Comparison of ENCODE assay signal across 22 cellular contexts in the genomic region with DNA sequence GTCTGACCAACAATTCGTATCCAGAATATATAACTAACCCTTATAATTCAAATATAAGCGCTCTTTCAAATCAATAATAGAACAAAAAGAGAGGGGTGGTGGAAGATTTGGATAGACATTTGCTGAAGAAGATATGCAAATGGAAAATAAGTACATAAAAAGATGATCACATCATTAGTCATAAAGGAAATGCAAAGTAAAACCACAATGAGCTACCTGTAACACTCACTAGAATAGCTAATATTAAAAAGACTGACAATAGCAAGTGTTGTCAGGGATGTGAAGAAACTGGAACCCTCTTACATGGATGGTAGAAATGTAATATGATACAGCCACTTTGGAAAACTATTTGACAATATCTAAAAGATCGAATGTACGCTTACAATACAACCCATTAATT.
"Had no signal": no experiment of that assay in that cellular context is flagged by ENCODE, and none has a peak within 500 bp of the region (broad histone marks: within the 10 kb centered on the region; RNA-seq: fewer than 3 reads in every experiment).

No MANE protein-coding gene starts in this region.

- DNase-seq: dermis blood vessel endothelial cell; effector memory CD4-positive, alpha-beta T cell; erythroblast; esophagus squamous epithelium; hypothalamus; immature natural killer cell; islet precursor cell; pancreas; retina; right lobe of liver; small intestine; stimulated activated CD4-positive, alpha-beta T cell treated with anti-CD3 and anti-CD28 coated beads, Interleukin-15, amount 100 ng/mL, for 24 hours; stimulated activated CD4-positive, alpha-beta T cell treated with anti-CD3 and anti-CD28 coated beads, Interleukin-2, amount 100 ng/mL, for 48 hours; stimulated activated naive B cell treated with anti-CD40 and anti-IgM and Interleukin-4, amounts not matched to agents 10 μg/mL and 1 μg/mL and 100 μg/mL, for 72 hours; upper lobe of left lung had no signal

- ATAC-seq: left lobe of liver; natural killer cell treated with Interleukin-12 subunit alpha and Interleukin-12 subunit beta and Interleukin-15 and Interleukin-18, amount 100 ng/mL, for 72 hours; pancreas; right lobe of liver; stimulated activated naive B cell treated with anti-CD40 and anti-IgM and Interleukin-4, amounts not matched to agents 10 μg/mL and 1 μg/mL and 100 μg/mL, for 72 hours had no signal

- H3K27me3 ChIP-seq: neutrophil, upper lobe of left lung had no signal

- H3K27ac ChIP-seq: coronary artery, esophagus squamous epithelium, neutrophil, pancreas, right lobe of liver, thoracic aorta, tibial nerve, upper lobe of left lung had no signal

- H3K4me3 ChIP-seq: coronary artery, esophagus squamous epithelium, lung, pancreas, right lobe of liver, thoracic aorta, tibial nerve, upper lobe of left lung had no signal

- H3K9me3 ChIP-seq: esophagus squamous epithelium, neutrophil, pancreas, right lobe of liver, thoracic aorta, upper lobe of left lung had no signal

- H3K36me3 ChIP-seq: esophagus squamous epithelium, neutrophil, pancreas, right lobe of liver, thoracic aorta, tibial nerve, upper lobe of left lung had no signal

- H3K4me1 ChIP-seq: esophagus squamous epithelium, pancreas, right lobe of liver, tibial nerve, upper lobe of left lung had no signal
